ENCODE assay signal across 15 cellular contexts in genomic region chr13:41568990-41569387, GRCh38.
A peak's percentile ranks its signal among the peaks of the same experiment; 100 is the strongest.
DNase-seq lines count a peak whose midpoint lies in the region; ATAC-seq, FAIRE-seq and TF ChIP-seq lines count a peak whose summit lies in the region.
"Had no signal": no experiment of that assay in that cellular context is flagged by ENCODE, and none has a peak within 500 bp of the region (broad histone marks: within the 10 kb centered on the region; RNA-seq: fewer than 3 reads in every experiment).

No MANE protein-coding gene starts in this region.

- no peak overlapping the region for H4K5ac ChIP-seq in H1 (ENCODE audit: insufficient read length, low read depth, low read length)

- CTCF ChIA-PET in BJ (lab: Yijun Ruan, JAX): interaction anchor here (0.6 to 1.6 kb wide), 2 partner anchors 9 to 1976 kb away, joined by 3 to 5 read pairs; no protein-coding TSS in a partner anchor
- CTCF ChIA-PET in H1 (lab: Charles Lee; ENCODE audit: partially characterized antibody): interaction anchor here (1.0 kb wide), 1 partner anchor 47 kb away, joined by 3 read pairs; no protein-coding TSS in a partner anchor

- no peak overlapping the region for H2BK20ac ChIP-seq in H1 (ENCODE audit: low read length)

- H4K20me1 ChIP-seq in H1 (replicated peaks in 1 of 2; ENCODE audit: control insufficient read depth in 1 of 2, insufficient read depth in 2 of 2, low read length in 2 of 2): no peaks in the 10 kb centered on the region
- H4K20me1 ChIP-seq: BLaER1 had no signal

- no peak overlapping the region for H4K91ac ChIP-seq in H1 (replicated peaks; ENCODE audit: insufficient read length, low read length)

- H3K4me3 Mint-ChIP-seq in osteocyte (ENCODE audit: unreplicated experiment): no peak overlapping the region
- H3K4me3 Mint-ChIP-seq in T-helper 17 cell: no peak overlapping the region

- H3K56ac ChIP-seq in H1 (replicated peaks; ENCODE audit: insufficient read length, low read depth, low read length): no peak overlapping the region

- DNase-seq in BJ (ENCODE audit: low read depth) (no peak), RPMI7951 (ENCODE audit: low read depth) (peak; percentile 46), H1 (ENCODE audit: low read depth in 1 of 2, low spot score in 2 of 2) (no peak), osteocyte (ENCODE audit: extremely low spot score, unreplicated experiment) (no peak), T-helper 17 cell (no peak), NCI-H2029 (lab: John Stamatoyannopoulos, UW) (no peak)
- DNase-seq: activated CD4-positive, alpha-beta T cell treated with anti-CD3 and anti-CD28 coated beads for 48 hours; left colon; NCI-H2171 treated with DMSO at 0.1 percent for 48 hours; stimulated activated CD4-positive, alpha-beta T cell treated with anti-CD3 and anti-CD28 coated beads, Interleukin-15, amount 100 ng/mL, for 24 hours had no signal

- H3K27ac Mint-ChIP-seq in osteocyte (ENCODE audit: unreplicated experiment) (no peak overlapping the region), T-helper 17 cell (no peak overlapping the region)

- POLR2A ChIA-PET in BJ (lab: Charles Lee): no interaction called here
- POLR2A ChIA-PET in H1 (lab: Charles Lee; ENCODE audit: partially characterized antibody): interaction anchor here (0.6 kb wide), 1 partner anchor 42 kb away, joined by 6 read pairs; no protein-coding TSS in a partner anchor

- H3K14ac ChIP-seq in H1 (ENCODE audit: insufficient read length): no peak overlapping the region

- FAIRE-seq in H1 (lab: Jason Lieb, UNC): peak; percentile 13

- H2AFZ ChIP-seq in H1 (ENCODE audit: low read length): no peak overlapping the region

- no peak overlapping the region for H3K23ac ChIP-seq in H1 (ENCODE audit: insufficient read length)

- TF ChIP-seq CTCF in BJ (IDR thresholded peaks at IDR 0.05; ENCODE audit: insufficient read depth, low read depth, low read length) (peak; percentile 13; the same call in 1 of the 2 replicates), H1 (IDR thresholded peaks at IDR 0.05; ENCODE audit: control extremely low read depth in 1 of 3, insufficient read depth in 1 of 3, low read depth in 1 of 3, low read length in 3 of 3) (no peak), osteocyte (IDR thresholded peaks at IDR 0.05) (peak; percentile 12)

- H3K36me3 Mint-ChIP-seq in osteocyte (ENCODE audit: unreplicated experiment): peaks cover 13% of the 10 kb centered on the region
- H3K36me3 Mint-ChIP-seq in T-helper 17 cell (ENCODE audit: low read depth): peaks cover 3% of the 10 kb centered on the region

- no peak overlapping the region for H2AK5ac ChIP-seq in H1 (ENCODE audit: low read depth, low read length)

- no peaks in the 10 kb centered on the region for H3K79me2 ChIP-seq in H1 (ENCODE audit: control insufficient read depth in 1 of 2, insufficient read depth in 2 of 2, low read length in 2 of 2)

- TF ChIP-seq RAD21 in H1 (IDR thresholded peaks at IDR 0.05 in 1 of 2, conservative IDR thresholded peaks at IDR 0.05 in 1 of 2; ENCODE audit: low read depth in 2 of 2, low read length in 2 of 2): no peak

- H4K8ac ChIP-seq in H1 (ENCODE audit: extremely low read depth, insufficient read depth, low read length): no peak overlapping the region

- no peak overlapping the region for H3K4me2 ChIP-seq in H1 (ENCODE audit: insufficient read depth in 1 of 2, low read depth in 2 of 2, low read length in 2 of 2)
- H3K4me2 ChIP-seq: BLaER1, KMS-11 had no signal

- H3K9me3 ChIP-seq in H1 (ENCODE audit: insufficient read depth in 2 of 2, low read depth in 1 of 2, low read length in 1 of 2) (peaks cover 0 to 12% of the 10 kb centered on the region in 2 experiments; a peak in 2 of 4 replicates), T-helper 17 cell (ENCODE audit: control insufficient read depth, low read length, poor library complexity, severe bottlenecking) (no peaks in the 10 kb centered on the region)

- no peak overlapping the region for H3K9ac ChIP-seq in H1 (replicated peaks in 1 of 4; ENCODE audit: extremely low read depth in 1 of 4, low read depth in 3 of 4, low read length in 3 of 4)
- H3K9ac ChIP-seq: BLaER1, KMS-11 had no signal

- H2BK12ac ChIP-seq in H1 (ENCODE audit: low read depth, low read length): no peak overlapping the region

- H3K18ac ChIP-seq in H1 (ENCODE audit: extremely low read depth, low read length): no peak overlapping the region

- no peaks in the 10 kb centered on the region for H3K9me3 Mint-ChIP-seq in osteocyte (ENCODE audit: unreplicated experiment)

- no peaks in the 10 kb centered on the region for H3K23me2 ChIP-seq in H1 (ENCODE audit: low read depth, low read length)

- H3K79me1 ChIP-seq in H1 (ENCODE audit: low read depth, low read length): no peaks in the 10 kb centered on the region

- H3K27me3 Mint-ChIP-seq in osteocyte (ENCODE audit: unreplicated experiment): no peaks in the 10 kb centered on the region
- H3K27me3 Mint-ChIP-seq in T-helper 17 cell: no peaks in the 10 kb centered on the region

- no peak overlapping the region for H2BK5ac ChIP-seq in H1 (ENCODE audit: low read depth, low read length)

- H2BK120ac ChIP-seq in H1 (replicated peaks; ENCODE audit: low read depth, low read length): no peak overlapping the region

- H3K27me3 ChIP-seq in BJ (ENCODE audit: control insufficient read depth, insufficient read depth, low read length): no peaks in the 10 kb centered on the region
- no peaks in the 10 kb centered on the region for H3K27me3 ChIP-seq in H1 (replicated peaks in 1 of 4; ENCODE audit: control insufficient read depth in 3 of 4, extremely low read depth in 1 of 4, insufficient read depth in 3 of 4, low read length in 3 of 4)
- H3K27me3 ChIP-seq: BLaER1 had no signal

- WGBS in H1 (ENCODE audit: extremely low coverage in 1 of 2, insufficient coverage in 1 of 2, insufficient read length in 1 of 2, insufficient replicate concordance in 2 of 2, low coverage in 1 of 2, low lambda C conversion rate in 2 of 2, missing lambda C conversion rate in 1 of 2), 2 experiments: 97% methylated on average over 2 of the region's 2 CpGs; no CpG with 5 or more reads in 1 of the 2 experiments

- H3K4me1 ChIP-seq in H1 (replicated peaks in 1 of 4; ENCODE audit: control insufficient read depth in 3 of 4, insufficient read depth in 4 of 4, low read length in 3 of 4): peaks cover 0 to 4% (median 2%) of the 10 kb centered on the region in 4 experiments; a peak in 3 of 7 replicates

- TF ChIP-seq EP300 in H1 (IDR thresholded peaks at IDR 0.05; ENCODE audit: borderline replicate concordance in 1 of 2, low read depth in 2 of 2, low read length in 2 of 2): no peak

- H3K36me3 ChIP-seq in BJ (ENCODE audit: control insufficient read depth, insufficient read depth, low read length): no peaks in the 10 kb centered on the region
- peaks cover 0 to 3% (median 0%) of the 10 kb centered on the region in 4 experiments; a peak in 1 of 8 replicates for H3K36me3 ChIP-seq in H1 (ENCODE audit: control insufficient read depth in 2 of 4, insufficient read depth in 4 of 4, low read length in 3 of 4)

- H3K4ac ChIP-seq in H1 (replicated peaks; ENCODE audit: insufficient read length, low read depth, low read length): no peak overlapping the region

- no peak overlapping the region for H3K4me3 ChIP-seq in BJ (ENCODE audit: low read depth, low read length)
- H3K4me3 ChIP-seq in H1 (ENCODE audit: extremely low read depth in 1 of 4, insufficient read depth in 2 of 4, low read depth in 3 of 4, low read length in 4 of 4): no peak overlapping the region
- H3K4me3 ChIP-seq: BLaER1, coronary artery had no signal

- no peak overlapping the region for H2BK15ac ChIP-seq in H1 (ENCODE audit: low read length)

- TF ChIP-seq POLR2A in H1 (IDR thresholded peaks at IDR 0.05; ENCODE audit: control extremely low read depth in 1 of 2, low read depth in 2 of 2, low read length in 2 of 2): no peak

- H3K4me1 Mint-ChIP-seq in osteocyte (ENCODE audit: unreplicated experiment) (peaks cover 16% of the 10 kb centered on the region), T-helper 17 cell (no peaks in the 10 kb centered on the region)

- ATAC-seq in T-helper 17 cell (no peak), GM18517 (IDR thresholded peaks at IDR 0.05; ENCODE audit: unreplicated experiment) (no peak), HG03342 (IDR thresholded peaks at IDR 0.05; ENCODE audit: unreplicated experiment) (no peak)
- ATAC-seq: left colon had no signal

- no peak overlapping the region for H3K27ac ChIP-seq in H1 (ENCODE audit: low read depth, low read length)
- H3K27ac ChIP-seq: BLaER1, coronary artery, KMS-11 had no signal

TF ChIP-seq in H1, 55 proteins besides CTCF, POLR2A, EP300 and RAD21 (continues in another document):
- no peak for TF ChIP-seq CBX5 (IDR thresholded peaks at IDR 0.05; ENCODE audit: low read depth, low read length)
- TF ChIP-seq EZH2 (IDR thresholded peaks at IDR 0.05; ENCODE audit: low read depth, low read length, severe bottlenecking): no peak
- TF ChIP-seq RNF2 (IDR thresholded peaks at IDR 0.05; ENCODE audit: borderline replicate concordance, low read depth, low read length, missing control alignments, poor library complexity, severe bottlenecking): no peak
- no peak for TF ChIP-seq ATF2 (IDR thresholded peaks at IDR 0.05; ENCODE audit: low read length)
- no peak for TF ChIP-seq RXRA (IDR thresholded peaks at IDR 0.05; ENCODE audit: insufficient read depth, low read depth, low read length)
- TF ChIP-seq SIN3A (conservative IDR thresholded peaks at IDR 0.05 in 1 of 2, IDR thresholded peaks at IDR 0.05 in 1 of 2; ENCODE audit: low read depth in 1 of 2, low read length in 2 of 2): no peak
- no peak for TF ChIP-seq SAP30 (IDR thresholded peaks at IDR 0.05; ENCODE audit: insufficient read depth, insufficient replicate concordance, low read length)
- TF ChIP-seq SIRT6 (IDR thresholded peaks at IDR 0.05; ENCODE audit: low read length): no peak
- TF ChIP-seq BACH1 (IDR thresholded peaks at IDR 0.05; ENCODE audit: low read length): no peak
- no peak for TF ChIP-seq CHD2 (IDR thresholded peaks at IDR 0.05; ENCODE audit: low read length)
- TF ChIP-seq HDAC6 (IDR thresholded peaks at IDR 0.05; ENCODE audit: low read depth, low read length): no peak
- no peak for TF ChIP-seq E2F6 (IDR thresholded peaks at IDR 0.05)

Comparison
In these comparisons a context has a peak if more than half of its experiments do, and no peak if none do; other contexts are left out.
1. CTCF ChIP-seq: peak in BJ (single experiment) and osteocyte (single experiment); none in H1 (0 of 3).